In genomic region chr6:37101991-37102298, GRCh38 we compare ENCODE assay signal across 8 cellular contexts.
DNase-seq lines count a peak whose midpoint lies in the region; ATAC-seq and TF ChIP-seq lines count a peak whose summit lies in the region.

No MANE protein-coding gene starts in this region.

- no peak overlapping the region for H2AFZ ChIP-seq in OCI-LY1 (ENCODE audit: low read length)

- H3K9ac ChIP-seq in OCI-LY1 (ENCODE audit: low read length) = peak overlapping the region; percentile 96
- H3K9ac ChIP-seq in endodermal cell (ENCODE audit: extremely low read depth, low read length, poor library complexity, severe bottlenecking) = peak overlapping the region; percentile 9

- H3K27me3 Mint-ChIP-seq in endodermal cell (ENCODE audit: insufficient read depth) = no peaks in the 10 kb centered on the region

- H3K27me3 ChIP-seq in BJ (ENCODE audit: control insufficient read depth, insufficient read depth, low read length) (peaks cover under 1% of the 10 kb centered on the region; the same call in 1 of the 2 replicates), OCI-LY1 (ENCODE audit: insufficient read depth, low read length) (no peaks in the 10 kb centered on the region), endodermal cell (ENCODE audit: control insufficient read depth, insufficient read depth, low read length, poor library complexity, severe bottlenecking) (no peaks in the 10 kb centered on the region)

- H3K4me3 ChIP-seq in BJ (ENCODE audit: low read depth, low read length) (peak overlapping the region; percentile 29; the same call in 1 of the 2 replicates), OCI-LY1 (ENCODE audit: low read depth, low read length, poor library complexity, severe bottlenecking) (peak overlapping the region; percentile 63), endodermal cell (ENCODE audit: low read length) (peak overlapping the region; percentile 67)

- H3K4me1 ChIP-seq in OCI-LY1 (ENCODE audit: insufficient read depth, low read length, severe bottlenecking) = peaks cover 77% of the 10 kb centered on the region
- peaks cover 18% of the 10 kb centered on the region for H3K4me1 ChIP-seq in endodermal cell (ENCODE audit: control insufficient read depth, insufficient read depth, low read length)

- no peaks in the 10 kb centered on the region for H3K36me3 Mint-ChIP-seq in endodermal cell (ENCODE audit: low read depth)

- H3K9me3 ChIP-seq in OCI-LY1 (ENCODE audit: low read length) (no peaks in the 10 kb centered on the region), endodermal cell (ENCODE audit: control insufficient read depth, low read length) (no peaks in the 10 kb centered on the region)

- 39 to 49% methylated on average over 5 of the region's 5 CpGs for WGBS in endodermal cell (ENCODE audit: insufficient coverage in 1 of 2, insufficient read length in 1 of 2), 2 experiments

- H3K27ac ChIP-seq in OCI-LY1 (ENCODE audit: low read depth, low read length, poor library complexity, severe bottlenecking) = peak overlapping the region; percentile 99
- peak overlapping the region; percentile 86 for H3K27ac ChIP-seq in endodermal cell (ENCODE audit: low read depth, low read length)

- TF ChIP-seq CTCF in BJ (IDR thresholded peaks at IDR 0.05; ENCODE audit: insufficient read depth, low read depth, low read length) (no peak), OCI-LY1 (IDR thresholded peaks at IDR 0.05; ENCODE audit: low read length) (no peak), endodermal cell (conservative IDR thresholded peaks at IDR 0.05) (no peak), omental fat pad (IDR thresholded peaks at IDR 0.05) (no peak)

- no peaks in the 10 kb centered on the region; the same call in 1 of the 2 replicates for H3F3A ChIP-seq in OCI-LY1 (ENCODE audit: insufficient read depth, low read length)

- H3K4me2 ChIP-seq in OCI-LY1 (ENCODE audit: low read length) = peak overlapping the region; percentile 86

- no peaks in the 10 kb centered on the region for H3K9me3 Mint-ChIP-seq in endodermal cell

- H3K4me1 Mint-ChIP-seq in endodermal cell = peaks cover 47% of the 10 kb centered on the region

- POLR2A ChIA-PET in BJ (lab: Charles Lee) = interaction anchor here (0.6 kb wide), 1 partner anchor 527 kb away, joined by 15 read pairs; no protein-coding TSS in a partner anchor

- H3K4me3 Mint-ChIP-seq in endodermal cell = peak overlapping the region; percentile 42

- H3K79me2 ChIP-seq in OCI-LY1 (ENCODE audit: insufficient read depth, low read length) = no peaks in the 10 kb centered on the region

- H3K27ac Mint-ChIP-seq in endodermal cell = peak overlapping the region; percentile 82

- no peaks in the 10 kb centered on the region for H3K9me2 ChIP-seq in OCI-LY1 (ENCODE audit: low read depth, low read length)

- H4K20me1 ChIP-seq in OCI-LY1 (ENCODE audit: insufficient read depth, low read length) = no peaks in the 10 kb centered on the region

- H3K36me3 ChIP-seq in BJ (ENCODE audit: control insufficient read depth, insufficient read depth, low read length) = no peaks in the 10 kb centered on the region
- no peaks in the 10 kb centered on the region for H3K36me3 ChIP-seq in OCI-LY1 (ENCODE audit: insufficient read depth, low read length)
- H3K36me3 ChIP-seq in endodermal cell (ENCODE audit: control insufficient read depth, insufficient read depth, low read length) = no peaks in the 10 kb centered on the region

- DNase-seq in BJ (ENCODE audit: low read depth) = no peak
- no peak for DNase-seq in endodermal cell
- DNase-seq in omental fat pad (ENCODE audit: low spot score) = no peak
- no peak for DNase-seq in dedifferentiated amniotic fluid mesenchymal stem cell (ENCODE audit: extremely low spot score)
- DNase-seq in D341Med (ENCODE audit: low spot score) = no peak

- peak; percentile 1 for ATAC-seq in omental fat pad (ENCODE audit: low FRiP score)
- no peak for ATAC-seq in HG03159 (IDR thresholded peaks at IDR 0.05; ENCODE audit: unreplicated experiment)
- no peak for ATAC-seq in HG02642 (IDR thresholded peaks at IDR 0.05; ENCODE audit: poor library complexity, unreplicated experiment)

- CTCF ChIA-PET in BJ (lab: Yijun Ruan, JAX) = interaction anchor here (1.0 to 3.1 kb wide), 2 partner anchors 24 to 51 kb away, joined by 3 to 14 read pairs; no protein-coding TSS in a partner anchor
